ENCODE assay signal across 1 cellular context in genomic region chr2:201842131-201842530, GRCh38.
TF ChIP-seq lines count a peak whose summit lies in the region.

No MANE protein-coding gene starts in this region.

TF ChIP-seq in IMR-90, 13 proteins besides CTCF, POLR2A, EP300 and RAD21:
- no peak for TF ChIP-seq USF2 (IDR thresholded peaks at IDR 0.05; ENCODE audit: low read depth, low read length)
- no peak for TF ChIP-seq SMC3 (IDR thresholded peaks at IDR 0.05; ENCODE audit: low read depth, low read length)
- TF ChIP-seq MAFK (IDR thresholded peaks at IDR 0.05; ENCODE audit: low read depth, low read length): no peak
- no peak for TF ChIP-seq FOS (IDR thresholded peaks at IDR 0.05; ENCODE audit: low read depth, low read length)
- TF ChIP-seq RFX5 (IDR thresholded peaks at IDR 0.05; ENCODE audit: low read depth, low read length): no peak
- TF ChIP-seq MAZ (IDR thresholded peaks at IDR 0.05; ENCODE audit: borderline replicate concordance, low read depth, low read length): no peak
- no peak for TF ChIP-seq BHLHE40 (IDR thresholded peaks at IDR 0.05; ENCODE audit: low read depth, low read length)
